8 cellular contexts compared by ENCODE assay signal in genomic region chr12:115451785-115452736, GRCh38.
DNase-seq lines count a peak whose midpoint lies in the region; ATAC-seq lines count a peak whose summit lies in the region.

No MANE protein-coding gene starts in this region.

- H3K9me3 ChIP-seq in iPS DF 6.9 (ENCODE audit: control insufficient read depth, insufficient read depth, low read length) (no peaks in the 10 kb centered on the region), skeletal muscle tissue (ENCODE audit: control insufficient read depth in 3 of 3, low read length in 3 of 3) (no peaks in the 10 kb centered on the region)

- DNase-seq in ELR (ENCODE audit: low read depth) (peak; percentile 49), iPS DF 6.9 (ENCODE audit: low read depth, low spot score) (no peak), middle frontal gyrus (ENCODE audit: extremely low spot score, low spot score) (no peak)
- DNase-seq in activated naive CD4-positive, alpha-beta T cell treated with anti-CD3 and anti-CD28 coated beads, Interleukin-2, amount 50 U/mL, for 16 hours: no peak

- H3K9me3 Mint-ChIP-seq in IgD-negative memory B cell: peaks cover 0 to 7% (median 0%) of the 10 kb centered on the region in 3 donors
- H3K9me3 Mint-ChIP-seq in activated naive CD8-positive, alpha-beta T cell (ENCODE audit: low read depth): no peaks in the 10 kb centered on the region
- H3K9me3 Mint-ChIP-seq in activated T-helper 17 cell treated with anti-CD3 and anti-CD28 coated beads, Interleukin-2, amount 50 U/mL, for 72 hours: peaks cover 17% of the 10 kb centered on the region

- H3K27ac Mint-ChIP-seq in IgD-negative memory B cell: no peak overlapping the region
- H3K27ac Mint-ChIP-seq in activated naive CD8-positive, alpha-beta T cell: no peak overlapping the region
- H3K27ac Mint-ChIP-seq in activated T-helper 17 cell treated with anti-CD3 and anti-CD28 coated beads, Interleukin-2, amount 50 U/mL, for 72 hours: no peak overlapping the region

- H3K9ac ChIP-seq in skeletal muscle tissue (ENCODE audit: low read depth in 1 of 3, low read length in 3 of 3): peak overlapping the region in 2 of 3 donors; percentile 43 to 45

- H3K27ac ChIP-seq in iPS DF 6.9 (ENCODE audit: low read length) (no peak overlapping the region), skeletal muscle tissue (ENCODE audit: low read depth, low read length) (no peak overlapping the region)

- H3K27me3 ChIP-seq in iPS DF 6.9 (ENCODE audit: control insufficient read depth, insufficient read depth, low read length) (peaks cover 4% of the 10 kb centered on the region; the same call in 1 of the 2 replicates), skeletal muscle tissue (ENCODE audit: control insufficient read depth in 3 of 3, insufficient read depth in 3 of 3, low read length in 3 of 3) (peaks cover 0 to 17% (median 8%) of the 10 kb centered on the region in 3 donors)

- peak overlapping the region in 3 of 4 donors; percentile 46 to 80 (median 50) for H3K4me3 Mint-ChIP-seq in IgD-negative memory B cell
- H3K4me3 Mint-ChIP-seq in activated naive CD8-positive, alpha-beta T cell: peak overlapping the region; percentile 57
- H3K4me3 Mint-ChIP-seq in activated T-helper 17 cell treated with anti-CD3 and anti-CD28 coated beads, Interleukin-2, amount 50 U/mL, for 72 hours: no peak overlapping the region

- H3K36me3 Mint-ChIP-seq in IgD-negative memory B cell: no peaks in the 10 kb centered on the region
- H3K36me3 Mint-ChIP-seq in activated naive CD8-positive, alpha-beta T cell: no peaks in the 10 kb centered on the region
- H3K36me3 Mint-ChIP-seq in activated T-helper 17 cell treated with anti-CD3 and anti-CD28 coated beads, Interleukin-2, amount 50 U/mL, for 72 hours (ENCODE audit: low read depth): no peaks in the 10 kb centered on the region

- H3K4me1 ChIP-seq in iPS DF 6.9 (ENCODE audit: control insufficient read depth, insufficient read depth, low read length) (peaks cover 19% of the 10 kb centered on the region), skeletal muscle tissue (ENCODE audit: control insufficient read depth in 3 of 3, insufficient read depth in 3 of 3, low read length in 3 of 3) (peaks cover 6 to 13% (median 12%) of the 10 kb centered on the region in 3 donors)

- peak overlapping the region; percentile 86; the same call in 1 of the 2 replicates for H3K4me3 ChIP-seq in iPS DF 6.9 (ENCODE audit: low read length)
- H3K4me3 ChIP-seq in skeletal muscle tissue (ENCODE audit: low read length in 3 of 3): peak overlapping the region; percentile 43 to 60 (median 52)

- no peaks in the 10 kb centered on the region for H3K36me3 ChIP-seq in iPS DF 6.9 (ENCODE audit: control insufficient read depth, insufficient read depth, low read length)
- H3K36me3 ChIP-seq in skeletal muscle tissue (ENCODE audit: control insufficient read depth in 3 of 3, insufficient read depth in 3 of 3, low read length in 3 of 3): no peaks in the 10 kb centered on the region

- H3K4me1 Mint-ChIP-seq in IgD-negative memory B cell: peaks cover 0 to 7% (median 2%) of the 10 kb centered on the region in 3 donors
- peaks cover 7% of the 10 kb centered on the region for H3K4me1 Mint-ChIP-seq in activated naive CD8-positive, alpha-beta T cell (ENCODE audit: low read depth)
- H3K4me1 Mint-ChIP-seq in activated T-helper 17 cell treated with anti-CD3 and anti-CD28 coated beads, Interleukin-2, amount 50 U/mL, for 72 hours: peaks cover 6% of the 10 kb centered on the region

- WGBS in iPS DF 6.9 (ENCODE audit: insufficient coverage, insufficient read length): no CpG with 5 or more reads among the region's 83 CpGs

- H3K27me3 Mint-ChIP-seq in IgD-negative memory B cell: peaks cover 22% of the 10 kb centered on the region
- peaks cover 17% of the 10 kb centered on the region for H3K27me3 Mint-ChIP-seq in activated naive CD8-positive, alpha-beta T cell
- peaks cover 21% of the 10 kb centered on the region for H3K27me3 Mint-ChIP-seq in activated T-helper 17 cell treated with anti-CD3 and anti-CD28 coated beads, Interleukin-2, amount 50 U/mL, for 72 hours

- no peak for ATAC-seq in activated T-helper 17 cell treated with anti-CD3 and anti-CD28 coated beads, Interleukin-2, amount 50 U/mL, for 72 hours (replicated peaks)
